Comparison of ENCODE assay signal across 22 cellular contexts in genomic region chr2:169129703-169130243, GRCh38.
"Had no signal": no experiment of that assay in that cellular context is flagged by ENCODE, and none has a peak within 500 bp of the region (broad histone marks: within the 10 kb centered on the region; RNA-seq: fewer than 3 reads in every experiment).

No MANE protein-coding gene starts in this region.

- H3K27ac Mint-ChIP-seq: activated CD4-positive, alpha-beta T cell treated with anti-CD3 and anti-CD28 coated beads for 36 hours; activated naive CD8-positive, alpha-beta T cell; activated T-helper 1 cell treated with anti-CD3 and anti-CD28 coated beads, Interleukin-12 subunit alpha, Interleukin-12 subunit beta, Interleukin-2, Interleukin-4 antibody, amounts not matched to agents 30 ng/mL and 10 ng/mL and 1 ng/mL, durations not matched to agents 14 hours and 24 hours and 36 hours; natural killer cell treated with Interleukin-12 subunit alpha and Interleukin-12 subunit beta and Interleukin-15 and Interleukin-18, amount 100 ng/mL, for 72 hours had no signal

- FAIRE-seq: bronchial epithelial cell, pancreas had no signal

- H3K4me3 Mint-ChIP-seq: activated CD4-positive, alpha-beta T cell treated with anti-CD3 and anti-CD28 coated beads for 36 hours; activated naive CD8-positive, alpha-beta T cell; activated T-helper 1 cell treated with anti-CD3 and anti-CD28 coated beads, Interleukin-12 subunit alpha, Interleukin-12 subunit beta, Interleukin-2, Interleukin-4 antibody, amounts not matched to agents 30 ng/mL and 10 ng/mL and 1 ng/mL, durations not matched to agents 14 hours and 24 hours and 36 hours; natural killer cell treated with Interleukin-12 subunit alpha and Interleukin-12 subunit beta and Interleukin-15 and Interleukin-18, amount 100 ng/mL, for 72 hours had no signal

- H3K4me2 ChIP-seq: smooth muscle cell had no signal

- H3K27ac ChIP-seq: lower lobe of right lung, neutrophil, pancreas, stomach, upper lobe of left lung had no signal

- H3K9me3 Mint-ChIP-seq: activated T-helper 1 cell treated with anti-CD3 and anti-CD28 coated beads, Interleukin-12 subunit alpha, Interleukin-12 subunit beta, Interleukin-2, Interleukin-4 antibody, amounts not matched to agents 30 ng/mL and 10 ng/mL and 1 ng/mL, durations not matched to agents 14 hours and 24 hours and 36 hours; natural killer cell treated with Interleukin-12 subunit alpha and Interleukin-12 subunit beta and Interleukin-15 and Interleukin-18, amount 100 ng/mL, for 72 hours had no signal

- ATAC-seq: activated CD4-positive, alpha-beta T cell treated with anti-CD3 and anti-CD28 coated beads for 36 hours; left colon; lower lobe of right lung; pancreas; sciatic nerve had no signal

- H3K36me3 Mint-ChIP-seq: activated naive CD8-positive, alpha-beta T cell; natural killer cell treated with Interleukin-12 subunit alpha and Interleukin-12 subunit beta and Interleukin-15 and Interleukin-18, amount 100 ng/mL, for 72 hours had no signal

- H3K4me1 Mint-ChIP-seq: activated CD4-positive, alpha-beta T cell treated with anti-CD3 and anti-CD28 coated beads for 36 hours had no signal

- DNase-seq: activated CD4-positive, alpha-beta T cell treated with anti-CD3 and anti-CD28 coated beads for 36 hours; activated CD4-positive, alpha-beta T cell treated with anti-CD3 and anti-CD28 coated beads, Interleukin-2, amount 50 U/mL, for 48 hours; activated T-cell treated with anti-CD3 and anti-CD28 coated beads for 4 hours; cerebellar nuclear complex; cortex of kidney; hippocampal formation; islet precursor cell; left colon; lower lobe of right lung; pancreas; stimulated activated CD4-positive, alpha-beta T cell treated with anti-CD3 and anti-CD28 coated beads, Interleukin-4, amount 100 ng/mL, for 1 hour; stomach; T-helper 2 cell; testis; upper lobe of left lung had no signal

- H3K9me3 ChIP-seq: lower lobe of right lung, neutrophil, pancreas, stomach, testis, upper lobe of left lung had no signal

- H3K4me3 ChIP-seq: lower lobe of right lung, pancreas, smooth muscle cell, stomach, testis, upper lobe of left lung had no signal

- H3K27me3 ChIP-seq: neutrophil, pancreas, stomach, testis, upper lobe of left lung had no signal

- H3K27me3 Mint-ChIP-seq: activated naive CD8-positive, alpha-beta T cell; natural killer cell treated with Interleukin-12 subunit alpha and Interleukin-12 subunit beta and Interleukin-15 and Interleukin-18, amount 100 ng/mL, for 72 hours had no signal

- H3K36me3 ChIP-seq: lower lobe of right lung, neutrophil, pancreas, stomach, upper lobe of left lung had no signal

- H3K4me1 ChIP-seq: lower lobe of right lung, pancreas, stomach, testis, upper lobe of left lung had no signal
